ENCODE assay signal across 11 cellular contexts in the genomic region with DNA sequence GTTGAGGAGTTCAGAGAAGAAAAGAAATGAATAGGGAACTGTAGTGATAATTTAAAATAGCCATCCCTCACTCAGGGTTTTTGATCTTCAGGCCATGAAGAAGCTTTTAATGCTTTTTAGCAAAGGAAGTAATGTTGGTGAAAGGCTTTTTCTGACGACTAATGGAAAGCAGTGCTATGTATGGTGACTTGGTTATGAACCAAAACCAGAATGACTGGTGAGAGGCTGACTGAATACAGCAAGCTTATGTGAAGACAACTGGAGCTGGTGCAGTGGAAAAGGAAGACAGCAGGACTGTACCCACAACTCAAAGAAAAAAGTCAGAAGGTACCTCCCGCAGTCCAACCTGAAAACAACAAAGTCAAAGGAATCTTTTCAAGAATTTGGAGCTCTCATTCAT.
"Had no signal": no experiment of that assay in that cellular context is flagged by ENCODE, and none has a peak within 500 bp of the region (broad histone marks: within the 10 kb centered on the region; RNA-seq: fewer than 3 reads in every experiment).

No MANE protein-coding gene starts in this region.

- H3K9me3 ChIP-seq: right lobe of liver, spleen, upper lobe of right lung had no signal

- DNase-seq: activated CD4-positive, alpha-beta T cell treated with anti-CD3 and anti-CD28 coated beads for 4 hours; activated gamma-delta T cell treated with Interleukin-2 at 50 U/mL for 16 hours; cerebellar nuclear complex; hippocampal formation; kidney glomerular epithelial cell; nucleus accumbens; right lobe of liver; spleen; stimulated activated naive CD4-positive, alpha-beta T cell treated with Interleukin-2 at 50 U/mL for 16 hours; upper lobe of right lung had no signal

- ATAC-seq: right lobe of liver, upper lobe of right lung had no signal

- H3K4me1 ChIP-seq: right lobe of liver, spleen, upper lobe of right lung had no signal

- H3K4me3 Mint-ChIP-seq: dendritic cell treated with granulocyte-macrophage colony-stimulating factor and Interleukin-4, amounts not matched to agents 40 ng/mL and 50 ng/mL, for 4 days had no signal

- H3K27ac ChIP-seq: right lobe of liver, spleen, upper lobe of right lung had no signal

- H3K27me3 Mint-ChIP-seq: dendritic cell treated with granulocyte-macrophage colony-stimulating factor and Interleukin-4, amounts not matched to agents 40 ng/mL and 50 ng/mL, for 4 days had no signal

- H3K4me3 ChIP-seq: right lobe of liver, spleen, upper lobe of right lung had no signal

- H3K27me3 ChIP-seq: right lobe of liver, spleen, upper lobe of right lung had no signal

- H3K27ac Mint-ChIP-seq: dendritic cell treated with granulocyte-macrophage colony-stimulating factor and Interleukin-4, amounts not matched to agents 40 ng/mL and 50 ng/mL, for 4 days had no signal
